Comparison of ENCODE assay signal across 10 cellular contexts in genomic region chr12:124369055-124369900, GRCh38.
A peak's percentile ranks its signal among the peaks of the same experiment; 100 is the strongest.
DNase-seq lines count a peak whose midpoint lies in the region; ATAC-seq and TF ChIP-seq lines count a peak whose summit lies in the region.
"Had no signal": no experiment of that assay in that cellular context is flagged by ENCODE, and none has a peak within 500 bp of the region (broad histone marks: within the 10 kb centered on the region; RNA-seq: fewer than 3 reads in every experiment).

No MANE protein-coding gene starts in this region.

- H3K27me3 ChIP-seq in Peyer's patch, result no peaks in the 10 kb centered on the region
- H3K27me3 ChIP-seq: BLaER1 treated with 17β-estradiol and CSF1 and Interleukin-3, amounts not matched to agents 10 nM and 100 nM had no signal

- H3K9me3 ChIP-seq in Peyer's patch, result no peaks in the 10 kb centered on the region
- H3K9me3 ChIP-seq: BLaER1 treated with 17β-estradiol and CSF1 and Interleukin-3, amounts not matched to agents 10 nM and 100 nM had no signal

- H3K4me3 Mint-ChIP-seq in nephron, result no peak overlapping the region
- H3K4me3 Mint-ChIP-seq in activated CD8-positive, alpha-beta T cell treated with anti-CD3 and anti-CD28 coated beads for 36 hours, result no peak overlapping the region

- peaks cover 0 to 50% (median 0%) of the 10 kb centered on the region in 3 donors for H3K36me3 ChIP-seq in Peyer's patch

- peaks cover 0 to 47% (median 14%) of the 10 kb centered on the region in 4 donors for H3K4me1 ChIP-seq in Peyer's patch

- H3K27ac Mint-ChIP-seq in nephron, result peak overlapping the region in 2 of 3 experiments; percentile 23 to 74
- no peak overlapping the region for H3K27ac Mint-ChIP-seq in activated CD8-positive, alpha-beta T cell treated with anti-CD3 and anti-CD28 coated beads for 36 hours

- no peak for TF ChIP-seq POLR2A in Peyer's patch (IDR thresholded peaks at IDR 0.05)

- POLR2A ChIA-PET in activated CD8-positive, alpha-beta T cell treated with anti-CD3 and anti-CD28 coated beads for 36 hours (lab: Charles Lee), result no interaction called here

- H3K9me3 Mint-ChIP-seq in nephron, result no peaks in the 10 kb centered on the region
- no peaks in the 10 kb centered on the region for H3K9me3 Mint-ChIP-seq in activated CD8-positive, alpha-beta T cell treated with anti-CD3 and anti-CD28 coated beads for 36 hours

- intact Hi-C loops in activated CD8-positive, alpha-beta T cell treated with anti-CD3 and anti-CD28 coated beads for 36 hours (cut with micrococcal nuclease), result no loop called here

- CTCF ChIA-PET in activated CD8-positive, alpha-beta T cell treated with anti-CD3 and anti-CD28 coated beads for 36 hours (lab: Charles Lee), result interaction anchor here (0.6 to 1.0 kb wide), 2 partner anchors 23 to 420 kb away, joined by 3 read pairs; no protein-coding TSS in a partner anchor

- peaks cover 22% of the 10 kb centered on the region for H3K36me3 Mint-ChIP-seq in nephron (ENCODE audit: low read depth)
- no peaks in the 10 kb centered on the region for H3K36me3 Mint-ChIP-seq in activated CD8-positive, alpha-beta T cell treated with anti-CD3 and anti-CD28 coated beads for 36 hours (ENCODE audit: low read depth)

- no peaks in the 10 kb centered on the region for H3K4me1 Mint-ChIP-seq in nephron
- no peaks in the 10 kb centered on the region for H3K4me1 Mint-ChIP-seq in activated CD8-positive, alpha-beta T cell treated with anti-CD3 and anti-CD28 coated beads for 36 hours (ENCODE audit: low read depth)

- no peaks in the 10 kb centered on the region for H3K27me3 Mint-ChIP-seq in nephron (ENCODE audit: low read depth)
- no peaks in the 10 kb centered on the region for H3K27me3 Mint-ChIP-seq in activated CD8-positive, alpha-beta T cell treated with anti-CD3 and anti-CD28 coated beads for 36 hours

- TF ChIP-seq CTCF in 22Rv1 (IDR thresholded peaks at IDR 0.05) (no peak), Peyer's patch (IDR thresholded peaks at IDR 0.05) (peak in 3 of 6 experiments; percentile 58 to 64 (median 58)), nephron (IDR thresholded peaks at IDR 0.05; ENCODE audit: unreplicated experiment in 3 of 3) (peak in 1 of 3 experiments; percentile 22)
- no peak for TF ChIP-seq CTCF in activated CD8-positive, alpha-beta T cell treated with anti-CD3 and anti-CD28 coated beads for 36 hours (IDR thresholded peaks at IDR 0.05)

- peak overlapping the region in 1 of 4 donors; percentile 27 for H3K4me3 ChIP-seq in Peyer's patch
- H3K4me3 ChIP-seq: BLaER1 treated with 17β-estradiol and CSF1 and Interleukin-3, amounts not matched to agents 10 nM and 100 nM had no signal

- H3K27ac ChIP-seq in 22Rv1 (0 out of 2 replicates have a peak overlapping the region, but pooled peaks have one; percentile 18), Peyer's patch (peak overlapping the region; percentile 58 to 95 (median 82))
- H3K27ac ChIP-seq: BLaER1 treated with 17β-estradiol and CSF1 and Interleukin-3, amounts not matched to agents 10 nM and 100 nM had no signal

- no peak for ATAC-seq in HG02884 (IDR thresholded peaks at IDR 0.05; ENCODE audit: unreplicated experiment)
- ATAC-seq in GM18498 (IDR thresholded peaks at IDR 0.05; ENCODE audit: unreplicated experiment), result no peak
- ATAC-seq in activated CD8-positive, alpha-beta T cell treated with anti-CD3 and anti-CD28 coated beads for 36 hours, result no peak
- ATAC-seq in GM19463 (IDR thresholded peaks at IDR 0.05; ENCODE audit: unreplicated experiment), result no peak

- DNase-seq in Peyer's patch (peak; percentile 20 to 89 (median 87)), fibroblast of peridontal ligament (ENCODE audit: extremely low read depth) (peak; percentile 78)
- no peak for DNase-seq in activated CD8-positive, alpha-beta T cell treated with anti-CD3 and anti-CD28 coated beads for 36 hours
- DNase-seq: retina had no signal
